ENCODE assay signal across 7 cellular contexts in the genomic region with DNA sequence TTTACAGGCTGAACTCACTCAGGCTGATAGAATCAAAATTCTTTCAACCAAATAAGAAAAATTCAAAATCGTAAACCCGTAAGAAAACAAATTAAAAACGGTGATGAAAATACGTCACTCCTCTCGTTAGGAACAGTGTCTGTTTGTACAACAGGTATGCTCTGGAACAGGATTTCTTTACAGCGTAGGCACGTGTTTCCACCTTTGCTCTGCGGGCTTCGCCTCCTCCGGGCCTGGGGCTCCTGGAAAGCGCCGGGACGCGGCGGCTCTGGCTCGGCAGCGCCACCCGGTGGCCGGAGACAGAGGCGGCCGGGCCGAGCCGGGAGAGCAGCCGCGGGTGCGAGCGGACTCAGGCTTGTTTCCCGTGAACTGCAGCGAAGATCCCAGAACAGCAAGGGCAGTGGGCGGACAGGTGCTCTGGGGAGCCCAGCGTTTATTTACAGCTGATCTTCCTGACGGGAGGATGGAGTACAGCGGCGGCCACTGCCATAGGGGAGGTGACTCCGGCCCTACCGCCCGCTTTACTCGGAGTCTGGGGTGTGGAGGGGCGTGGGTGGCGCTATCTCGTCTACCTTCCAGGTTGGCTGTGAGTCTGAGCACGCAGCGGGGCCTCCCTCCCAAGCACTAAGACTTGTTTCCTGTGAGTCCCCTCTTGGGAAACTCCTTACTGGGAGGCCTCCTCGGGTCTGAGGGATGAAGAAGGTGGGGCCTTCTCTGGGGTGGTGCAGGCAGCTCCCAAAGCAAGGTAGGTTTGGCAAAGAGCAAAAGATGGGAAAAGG. TPM values are rescaled to one million over a fixed set of nuclear protein-coding genes. Genes with fewer than 3 reads are reported as not detected.
DNase-seq lines count a peak whose midpoint lies in the region; ATAC-seq and TF ChIP-seq lines count a peak whose summit lies in the region.

No MANE protein-coding gene starts in this region.

- no peaks in the 10 kb centered on the region for H3K79me2 ChIP-seq in OCI-LY1 (ENCODE audit: insufficient read depth, low read length)

- H3K4me3 ChIP-seq in OCI-LY1 (ENCODE audit: low read depth, low read length, poor library complexity, severe bottlenecking) (no peak overlapping the region), psoas muscle (no peak overlapping the region)

- peaks cover 34% of the 10 kb centered on the region for H3K36me3 ChIP-seq in OCI-LY1 (ENCODE audit: insufficient read depth, low read length)
- H3K36me3 ChIP-seq in psoas muscle (ENCODE audit: insufficient read depth in 1 of 2, low read depth in 1 of 2): peaks cover 5 to 45% of the 10 kb centered on the region in 2 donors

- 0 out of 2 replicates have a peak, but pooled peaks cover 13% of the 10 kb centered on the region for H3K27me3 ChIP-seq in OCI-LY1 (ENCODE audit: insufficient read depth, low read length)
- H3K27me3 ChIP-seq in psoas muscle (ENCODE audit: insufficient read depth in 3 of 3, low read length in 2 of 3): no peaks in the 10 kb centered on the region

- H3K4me2 ChIP-seq in OCI-LY1 (ENCODE audit: low read length): no peak overlapping the region; the same call in 1 of the 2 replicates

- H3K27me3 Mint-ChIP-seq in activated T-helper 2 cell treated with anti-CD3 and anti-CD28 coated beads, Interferon-gamma antibody, Interleukin-2, Interleukin-4, amounts not matched to agents 10 μg/mL and 5 μg/mL and 100 μg/mL, durations not matched to agents 14 hours and 24 hours and 36 hours (ENCODE audit: low read depth): peaks cover 3% of the 10 kb centered on the region

- no peaks in the 10 kb centered on the region for H3K9me3 ChIP-seq in OCI-LY1 (ENCODE audit: low read length)
- H3K9me3 ChIP-seq in psoas muscle: no peaks in the 10 kb centered on the region

- H3K4me3 Mint-ChIP-seq in activated T-helper 2 cell treated with anti-CD3 and anti-CD28 coated beads, Interferon-gamma antibody, Interleukin-2, Interleukin-4, amounts not matched to agents 10 μg/mL and 5 μg/mL and 100 μg/mL, durations not matched to agents 14 hours and 24 hours and 36 hours (ENCODE audit: low read depth): no peak overlapping the region

- H3K4me1 Mint-ChIP-seq in activated T-helper 2 cell treated with anti-CD3 and anti-CD28 coated beads, Interferon-gamma antibody, Interleukin-2, Interleukin-4, amounts not matched to agents 10 μg/mL and 5 μg/mL and 100 μg/mL, durations not matched to agents 14 hours and 24 hours and 36 hours (ENCODE audit: low read depth): peaks cover 1% of the 10 kb centered on the region

- H3K4me1 ChIP-seq in OCI-LY1 (ENCODE audit: insufficient read depth, low read length, severe bottlenecking) (peaks cover 32% of the 10 kb centered on the region), psoas muscle (peaks cover 5% of the 10 kb centered on the region)

- H3K9me2 ChIP-seq in OCI-LY1 (ENCODE audit: low read depth, low read length): no peaks in the 10 kb centered on the region

- ATAC-seq in psoas muscle (peak; percentile 50 to 64 (median 56)), HG03439 (IDR thresholded peaks at IDR 0.05; ENCODE audit: unreplicated experiment) (no peak)

- peak; percentile 75 for DNase-seq in GM19238 (ENCODE audit: insufficient read length, low spot score)
- DNase-seq in activated T-helper 2 cell treated with anti-CD3 and anti-CD28 coated beads, Interferon-gamma antibody, Interleukin-2, Interleukin-4, amounts not matched to agents 10 μg/mL and 5 μg/mL and 100 μg/mL, durations not matched to agents 14 hours and 24 hours and 36 hours (ENCODE audit: low spot score): peak; percentile 43
- DNase-seq in germinal center (ENCODE audit: low spot score): peak; percentile 87
- DNase-seq in psoas muscle: peak; percentile 50 to 71
- DNase-seq in NCI-H774 (lab: John Stamatoyannopoulos, UW): no peak

- no peak overlapping the region for H3K27ac Mint-ChIP-seq in activated T-helper 2 cell treated with anti-CD3 and anti-CD28 coated beads, Interferon-gamma antibody, Interleukin-2, Interleukin-4, amounts not matched to agents 10 μg/mL and 5 μg/mL and 100 μg/mL, durations not matched to agents 14 hours and 24 hours and 36 hours

- H3F3A ChIP-seq in OCI-LY1 (ENCODE audit: insufficient read depth, low read length): 0 out of 2 replicates have a peak, but pooled peaks cover 6% of the 10 kb centered on the region

- no peak overlapping the region for H2AFZ ChIP-seq in OCI-LY1 (ENCODE audit: low read length)

- H3K9me3 Mint-ChIP-seq in activated T-helper 2 cell treated with anti-CD3 and anti-CD28 coated beads, Interferon-gamma antibody, Interleukin-2, Interleukin-4, amounts not matched to agents 10 μg/mL and 5 μg/mL and 100 μg/mL, durations not matched to agents 14 hours and 24 hours and 36 hours: no peaks in the 10 kb centered on the region

- WGBS in psoas muscle, 3 donors: 34 to 36% (median 35%) methylated on average over 44 of the region's 44 CpGs

- intact Hi-C loops in activated T-helper 2 cell treated with anti-CD3 and anti-CD28 coated beads, Interferon-gamma antibody, Interleukin-2, Interleukin-4, amounts not matched to agents 10 μg/mL and 5 μg/mL and 100 μg/mL, durations not matched to agents 14 hours and 24 hours and 36 hours (cut with micrococcal nuclease): loop anchor here (1.0 to 2.0 kb wide), 3 partner anchors 40 to 142 kb away; a partner anchor contains a TSS
- intact Hi-C loops in psoas muscle (cut with DNase I): loop anchor here (1.0 to 10.0 kb wide), 5 partner anchors 67 to 270 kb away; no protein-coding TSS in a partner anchor

- H4K20me1 ChIP-seq in OCI-LY1 (ENCODE audit: insufficient read depth, low read length): no peaks in the 10 kb centered on the region

- peaks cover 29% of the 10 kb centered on the region for H3K36me3 Mint-ChIP-seq in activated T-helper 2 cell treated with anti-CD3 and anti-CD28 coated beads, Interferon-gamma antibody, Interleukin-2, Interleukin-4, amounts not matched to agents 10 μg/mL and 5 μg/mL and 100 μg/mL, durations not matched to agents 14 hours and 24 hours and 36 hours (ENCODE audit: low read depth)

- H3K9ac ChIP-seq in OCI-LY1 (ENCODE audit: low read length): no peak overlapping the region

- H3K27ac ChIP-seq in OCI-LY1 (ENCODE audit: low read depth, low read length, poor library complexity, severe bottlenecking) (no peak overlapping the region), psoas muscle (no peak overlapping the region)

- peak; percentile 94 for TF ChIP-seq CTCF in OCI-LY1 (IDR thresholded peaks at IDR 0.05; ENCODE audit: low read length)
- TF ChIP-seq CTCF in psoas muscle (IDR thresholded peaks at IDR 0.05): peak; percentile 92

RNA-seq across cellular contexts. Expression of a gene that starts 40.5 kb away (rescaled TPM):
- total RNA-seq in activated T-helper 2 cell treated with anti-CD3 and anti-CD28 coated beads, Interferon-gamma antibody, Interleukin-2, Interleukin-4, amounts not matched to agents 10 μg/mL and 5 μg/mL and 100 μg/mL, durations not matched to agents 14 hours and 24 hours and 36 hours: 147 and 155 TPM in 2 replicates
- 1 to 10 TPM; 2.9 to 3.4 (median 3.1) TPM for total RNA-seq in psoas muscle
- 1 to 10 TPM; 1.2 to 3.8 (median 1.7) TPM for polyA plus RNA-seq in psoas muscle

Comparison
In these comparisons a context has a peak if more than half of its experiments do, and no peak if none do; other contexts are left out.
1. RNA of a gene that starts 40.5 kb away (total RNA-seq): 147 to 155 TPM in activated T-helper 2 cell treated with anti-CD3 and anti-CD28 coated beads, Interferon-gamma antibody, Interleukin-2, Interleukin-4, amounts not matched to agents 10 μg/mL and 5 μg/mL and 100 μg/mL, durations not matched to agents 14 hours and 24 hours and 36 hours; 2.9 to 3.4 TPM in psoas muscle; every median in the first group is over 10 times any median in the second.